ENCODE assay signal across 20 cellular contexts in genomic region chr3:4771238-4771637, GRCh38.
A peak's percentile ranks its signal among the peaks of the same experiment; 100 is the strongest.
DNase-seq lines count a peak whose midpoint lies in the region; ATAC-seq and TF ChIP-seq lines count a peak whose summit lies in the region.
"Had no signal": no experiment of that assay in that cellular context is flagged by ENCODE, and none has a peak within 500 bp of the region (broad histone marks: within the 10 kb centered on the region; RNA-seq: fewer than 3 reads in every experiment).

No MANE protein-coding gene starts in this region.

- peak overlapping the region; percentile 12 for H3K27ac Mint-ChIP-seq in activated naive CD4-positive, alpha-beta T cell treated with anti-CD3 and anti-CD28 coated beads for 36 hours
- peak overlapping the region; percentile 77 for H3K27ac Mint-ChIP-seq in nephron progenitor cell
- H3K27ac Mint-ChIP-seq: activated CD4-positive, alpha-beta T cell treated with anti-CD3 and anti-CD28 coated beads for 36 hours; memory B cell had no signal

- CTCF ChIA-PET in activated naive CD4-positive, alpha-beta T cell treated with anti-CD3 and anti-CD28 coated beads for 36 hours (lab: Charles Lee) = no interaction called here

- DNase-seq in activated naive CD4-positive, alpha-beta T cell treated with anti-CD3 and anti-CD28 coated beads for 36 hours = no peak
- DNase-seq in activated naive CD4-positive, alpha-beta T cell (lab: John Stamatoyannopoulos, UW) = no peak
- no peak for DNase-seq in coronary artery (ENCODE audit: low spot score)
- DNase-seq in nephron progenitor cell = no peak
- DNase-seq in thoracic aorta (ENCODE audit: low spot score) = no peak
- no peak for DNase-seq in lower leg skin (ENCODE audit: low spot score in 2 of 2)
- DNase-seq in AG20443 (ENCODE audit: low spot score) = no peak
- DNase-seq: activated CD4-positive, alpha-beta T cell treated with anti-CD3 and anti-CD28 coated beads for 36 hours; activated effector memory CD4-positive, alpha-beta T cell treated with anti-CD3 and anti-CD28 coated beads, Interleukin-2, amount 50 U/mL, for 16 hours; aorta; Calu3; EL; Kasumi-1; NCI-H1105 treated with DMSO at 0.1 percent for 48 hours; NCI-H526 treated with DMSO at 0.1 percent for 48 hours had no signal

- H3K4me1 ChIP-seq in thoracic aorta (ENCODE audit: control insufficient read depth in 1 of 2, low read depth in 2 of 2) = peaks cover 25 to 27% of the 10 kb centered on the region in 2 donors
- H3K4me1 ChIP-seq: BLaER1 had no signal

- 75 to 81% methylated on average over 5 of the region's 5 CpGs for WGBS in lower leg skin, 2 donors

- TF ChIP-seq POLR2A in lower leg skin (IDR thresholded peaks at IDR 0.05) = no peak

- no peaks in the 10 kb centered on the region for H3K27me3 ChIP-seq in thoracic aorta (replicated peaks; ENCODE audit: insufficient read depth)
- H3K27me3 ChIP-seq: BLaER1, hepatocyte had no signal

- intact Hi-C loops in activated naive CD4-positive, alpha-beta T cell treated with anti-CD3 and anti-CD28 coated beads for 36 hours (cut with micrococcal nuclease) = loop anchor here (2.0 kb wide), 1 partner anchor 14 kb away; no protein-coding TSS in a partner anchor
- intact Hi-C loops in lower leg skin (cut with DNase I; ENCODE audit: low total_unique reads) = no loop called here

- no peaks in the 10 kb centered on the region for H3K27me3 Mint-ChIP-seq in activated naive CD4-positive, alpha-beta T cell treated with anti-CD3 and anti-CD28 coated beads for 36 hours (ENCODE audit: low read depth)
- H3K27me3 Mint-ChIP-seq in nephron progenitor cell (ENCODE audit: low read depth, poor library complexity) = peaks cover 3% of the 10 kb centered on the region
- H3K27me3 Mint-ChIP-seq: activated CD4-positive, alpha-beta T cell treated with anti-CD3 and anti-CD28 coated beads for 36 hours; memory B cell; natural killer cell treated with Interleukin-12 subunit alpha and Interleukin-12 subunit beta and Interleukin-15 and Interleukin-18, amount 100 ng/mL, for 72 hours had no signal

- H3K36me3 Mint-ChIP-seq in activated naive CD4-positive, alpha-beta T cell treated with anti-CD3 and anti-CD28 coated beads for 36 hours (ENCODE audit: low read depth) = peaks cover 38% of the 10 kb centered on the region
- peaks cover 82% of the 10 kb centered on the region for H3K36me3 Mint-ChIP-seq in nephron progenitor cell (ENCODE audit: low read depth)

- no peak for TF ChIP-seq CTCF in coronary artery (IDR thresholded peaks at IDR 0.05)
- TF ChIP-seq CTCF in nephron progenitor cell (IDR thresholded peaks at IDR 0.05) = no peak
- no peak for TF ChIP-seq CTCF in thoracic aorta (IDR thresholded peaks at IDR 0.05)
- TF ChIP-seq CTCF in lower leg skin (IDR thresholded peaks at IDR 0.05) = no peak

- H3K9me3 Mint-ChIP-seq in activated naive CD4-positive, alpha-beta T cell treated with anti-CD3 and anti-CD28 coated beads for 36 hours = no peaks in the 10 kb centered on the region
- H3K9me3 Mint-ChIP-seq in nephron progenitor cell = peaks cover 3% of the 10 kb centered on the region
- H3K9me3 Mint-ChIP-seq: memory B cell had no signal

- peaks cover 19% of the 10 kb centered on the region for H3K36me3 ChIP-seq in thoracic aorta

- H3K9me3 ChIP-seq in thoracic aorta = no peaks in the 10 kb centered on the region

- H3K4me3 ChIP-seq in coronary artery (no peak overlapping the region), thoracic aorta (no peak overlapping the region), lower leg skin (ENCODE audit: low read depth, poor library complexity, severe bottlenecking) (no peak overlapping the region)
- H3K4me3 ChIP-seq: BLaER1, hepatocyte had no signal

- peaks cover 14% of the 10 kb centered on the region for H3K4me1 Mint-ChIP-seq in activated naive CD4-positive, alpha-beta T cell treated with anti-CD3 and anti-CD28 coated beads for 36 hours (ENCODE audit: low read depth)
- peaks cover 5% of the 10 kb centered on the region for H3K4me1 Mint-ChIP-seq in nephron progenitor cell
- H3K4me1 Mint-ChIP-seq: memory B cell had no signal

- ATAC-seq in thoracic aorta (ENCODE audit: insufficient number of reproducible peaks, low FRiP score, low read depth) (no peak), HG02840 (IDR thresholded peaks at IDR 0.05; ENCODE audit: low FRiP score, unreplicated experiment) (no peak)
- ATAC-seq: activated CD4-positive, alpha-beta T cell treated with anti-CD3 and anti-CD28 coated beads for 36 hours; natural killer cell treated with Interleukin-12 subunit alpha and Interleukin-12 subunit beta and Interleukin-15 and Interleukin-18, amount 100 ng/mL, for 72 hours had no signal

- H3K4me3 Mint-ChIP-seq in activated naive CD4-positive, alpha-beta T cell treated with anti-CD3 and anti-CD28 coated beads for 36 hours = no peak overlapping the region
- no peak overlapping the region for H3K4me3 Mint-ChIP-seq in nephron progenitor cell
- H3K4me3 Mint-ChIP-seq: activated CD4-positive, alpha-beta T cell treated with anti-CD3 and anti-CD28 coated beads for 36 hours; memory B cell; natural killer cell treated with Interleukin-12 subunit alpha and Interleukin-12 subunit beta and Interleukin-15 and Interleukin-18, amount 100 ng/mL, for 72 hours had no signal

- peak overlapping the region; percentile 79 to 86 for H3K27ac ChIP-seq in coronary artery
- peak overlapping the region; percentile 30 to 83 for H3K27ac ChIP-seq in thoracic aorta
- H3K27ac ChIP-seq: BLaER1 had no signal
